ENCODE assay signal across 8 cellular contexts in the genomic region with DNA sequence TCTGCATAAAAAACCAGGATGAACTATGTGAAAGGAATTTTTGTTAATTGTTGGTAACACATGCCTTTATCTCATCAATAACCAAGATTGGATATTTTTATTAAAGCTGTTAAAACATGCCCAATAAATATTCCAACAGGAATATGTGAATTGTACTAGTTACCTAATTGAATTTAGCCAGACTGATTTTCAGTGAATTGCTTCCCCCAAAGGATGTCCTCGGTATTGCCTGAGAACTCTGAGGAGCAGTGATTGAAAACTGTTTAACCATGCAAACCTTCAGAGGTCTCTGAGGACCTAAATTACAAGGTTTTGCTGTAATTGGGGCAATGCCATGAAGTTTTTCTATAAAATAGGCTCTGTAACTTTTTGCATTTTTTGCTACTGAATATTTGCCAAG.
A peak's percentile ranks its signal among the peaks of the same experiment; 100 is the strongest.
DNase-seq lines count a peak whose midpoint lies in the region; ATAC-seq and TF ChIP-seq lines count a peak whose summit lies in the region.

No MANE protein-coding gene starts in this region.

- H3K4me3 ChIP-seq in AG09309 (ENCODE audit: control insufficient read depth, low read depth, low read length) (no peak overlapping the region), WERI-Rb-1 (ENCODE audit: low read depth, low read length) (no peak overlapping the region)

- ATAC-seq in GM18868 (IDR thresholded peaks at IDR 0.05; ENCODE audit: unreplicated experiment) = peak; percentile 77
- ATAC-seq in left colon = peak; percentile 53
- ATAC-seq in GM18907 (IDR thresholded peaks at IDR 0.05; ENCODE audit: unreplicated experiment) = no peak

- TF ChIP-seq CTCF in AG09309 (IDR thresholded peaks at IDR 0.05; ENCODE audit: control insufficient read depth, insufficient read depth, low read depth, low read length, missing control alignments) (peak; percentile 44), WERI-Rb-1 (IDR thresholded peaks at IDR 0.05; ENCODE audit: low read depth, low read length) (peak; percentile 41; the same call in 1 of the 2 replicates)

- no peaks in the 10 kb centered on the region for H3K27me3 ChIP-seq in WERI-Rb-1 (ENCODE audit: insufficient read depth, low read depth, severe bottlenecking)

- H3K27ac ChIP-seq in WERI-Rb-1 = no peak overlapping the region

- H3K36me3 ChIP-seq in WERI-Rb-1 = peaks cover 6% of the 10 kb centered on the region

- intact Hi-C loops in left colon (cut with DNase I, micrococcal nuclease) = no loop called here

- DNase-seq in AG09309 (ENCODE audit: low read depth) (no peak), WERI-Rb-1 (no peak), left colon (no peak), RPMI8226 (no peak), SIG-M5 treated with dmso at 0.1 percent for 504 hours (lab: John Stamatoyannopoulos, UW; ENCODE audit: unreplicated experiment) (no peak)
- DNase-seq in activated CD4-positive, alpha-beta T cell treated with anti-CD3 and anti-CD28 coated beads, Interleukin-2, amount 50 U/mL, for 4 hours = no peak

- H3K9me3 ChIP-seq in WERI-Rb-1 (ENCODE audit: severe bottlenecking) = no peaks in the 10 kb centered on the region
